8 cellular contexts compared by ENCODE assay signal in genomic region chr14:22375321-22375930, GRCh38.
DNase-seq lines count a peak whose midpoint lies in the region; TF ChIP-seq lines count a peak whose summit lies in the region.

No MANE protein-coding gene starts in this region.

- H3K27ac ChIP-seq in SU-DHL-6 (ENCODE audit: low read depth, low read length) = no peak overlapping the region
- no peak overlapping the region for H3K27ac ChIP-seq in hepatocyte
- no peak overlapping the region for H3K27ac ChIP-seq in tibial nerve

- H3K27me3 ChIP-seq in SU-DHL-6 (ENCODE audit: low read length) (no peaks in the 10 kb centered on the region), hepatocyte (no peaks in the 10 kb centered on the region), tibial nerve (no peaks in the 10 kb centered on the region)

- H3K79me2 ChIP-seq in SU-DHL-6 (ENCODE audit: insufficient read depth, low read length) (no peaks in the 10 kb centered on the region), hepatocyte (no peaks in the 10 kb centered on the region)

- no peak for TF ChIP-seq POLR2A in tibial nerve (IDR thresholded peaks at IDR 0.05)

- H3K4me3 ChIP-seq in SU-DHL-6 (ENCODE audit: insufficient read depth, low read length, poor library complexity, severe bottlenecking) = no peak overlapping the region
- H3K4me3 ChIP-seq in hepatocyte = no peak overlapping the region
- H3K4me3 ChIP-seq in tibial nerve = no peak overlapping the region

- H3K36me3 ChIP-seq in SU-DHL-6 (ENCODE audit: low read length) (no peaks in the 10 kb centered on the region), hepatocyte (replicated peaks; ENCODE audit: insufficient read depth, low read depth) (no peaks in the 10 kb centered on the region), tibial nerve (no peaks in the 10 kb centered on the region)

- TF ChIP-seq EP300 in tibial nerve (IDR thresholded peaks at IDR 0.05) = no peak

- TF ChIP-seq CTCF in SU-DHL-6 (IDR thresholded peaks at IDR 0.05; ENCODE audit: insufficient read depth, low read length, poor library complexity, severe bottlenecking) (peak; percentile 57), hepatocyte (IDR thresholded peaks at IDR 0.05; ENCODE audit: poor library complexity) (peak; percentile 78), tibial nerve (IDR thresholded peaks at IDR 0.05) (peak; percentile 19 to 59 (median 40))

- whole genome bisulfite sequencing in hepatocyte (ENCODE audit: low lambda C conversion rate, missing lambda C conversion rate) = 13% methylated on average over 2 of the region's 2 CpGs
- 9 to 21% methylated on average over 2 of the region's 2 CpGs for WGBS in tibial nerve, 2 donors

- H3K9me3 ChIP-seq in SU-DHL-6 (ENCODE audit: insufficient read depth, low read length) = no peaks in the 10 kb centered on the region
- no peaks in the 10 kb centered on the region for H3K9me3 ChIP-seq in hepatocyte (ENCODE audit: low read depth)
- no peaks in the 10 kb centered on the region for H3K9me3 ChIP-seq in tibial nerve

- H3K4me1 ChIP-seq in hepatocyte (ENCODE audit: insufficient read depth) = no peaks in the 10 kb centered on the region
- H3K4me1 ChIP-seq in tibial nerve = peaks cover 0 to 13% (median 0%) of the 10 kb centered on the region in 4 donors

- H2AFZ ChIP-seq in SU-DHL-6 (ENCODE audit: low read depth, low read length, severe bottlenecking) = peak overlapping the region; percentile 8
- H2AFZ ChIP-seq in hepatocyte = no peak overlapping the region

- no peak overlapping the region for H3K4me2 ChIP-seq in SU-DHL-6 (ENCODE audit: low read depth, low read length, poor library complexity, severe bottlenecking)
- H3K4me2 ChIP-seq in hepatocyte = no peak overlapping the region

- no peak overlapping the region for H3K9ac ChIP-seq in SU-DHL-6 (ENCODE audit: low read length)

- DNase-seq in GDM1 (lab: John Stamatoyannopoulos, UW) (peak; percentile 25), LoVo (ENCODE audit: low spot score) (peak; percentile 66), hepatocyte (ENCODE audit: low spot score) (peak; percentile 71), tibial nerve (ENCODE audit: low spot score in 2 of 2) (peak in 1 of 2 donors; percentile 32), NCI-H187 treated with DMSO at 0.1 percent for 48 hours (lab: John Stamatoyannopoulos, UW) (no peak), posterior vena cava (ENCODE audit: low spot score) (no peak), retina (no peak)

- H3F3A ChIP-seq in SU-DHL-6 (ENCODE audit: insufficient read depth) = peaks cover 4% of the 10 kb centered on the region; the same call in 1 of the 2 replicates

- no peaks in the 10 kb centered on the region for H4K20me1 ChIP-seq in SU-DHL-6 (ENCODE audit: low read depth, low read length)
- H4K20me1 ChIP-seq in hepatocyte (ENCODE audit: insufficient read depth, poor library complexity, severe bottlenecking) = no peaks in the 10 kb centered on the region

- intact Hi-C loops in posterior vena cava (cut with DNase I) = loop anchor here in 1 of 2 donors (10.0 kb wide), 1 partner anchor 61 kb away; no protein-coding TSS in a partner anchor

- H3K9me2 ChIP-seq in SU-DHL-6 (replicated peaks; ENCODE audit: insufficient read depth, low read length) (no peaks in the 10 kb centered on the region), hepatocyte (replicated peaks; ENCODE audit: insufficient read depth) (no peaks in the 10 kb centered on the region)

Comparison
In these comparisons a context has a peak if more than half of its experiments do, and no peak if none do; other contexts are left out.
1. DNase-seq: peak in GDM1 (single experiment), LoVo (single experiment) and hepatocyte (single experiment); none in NCI-H187 treated with DMSO at 0.1 percent for 48 hours (single experiment), posterior vena cava (single experiment) and retina (single experiment).
2. Peak in every context shown above with its lines, with median percentiles within 50 percentile points of each other: CTCF ChIP-seq.